8 cellular contexts compared by ENCODE assay signal in the genomic region with DNA sequence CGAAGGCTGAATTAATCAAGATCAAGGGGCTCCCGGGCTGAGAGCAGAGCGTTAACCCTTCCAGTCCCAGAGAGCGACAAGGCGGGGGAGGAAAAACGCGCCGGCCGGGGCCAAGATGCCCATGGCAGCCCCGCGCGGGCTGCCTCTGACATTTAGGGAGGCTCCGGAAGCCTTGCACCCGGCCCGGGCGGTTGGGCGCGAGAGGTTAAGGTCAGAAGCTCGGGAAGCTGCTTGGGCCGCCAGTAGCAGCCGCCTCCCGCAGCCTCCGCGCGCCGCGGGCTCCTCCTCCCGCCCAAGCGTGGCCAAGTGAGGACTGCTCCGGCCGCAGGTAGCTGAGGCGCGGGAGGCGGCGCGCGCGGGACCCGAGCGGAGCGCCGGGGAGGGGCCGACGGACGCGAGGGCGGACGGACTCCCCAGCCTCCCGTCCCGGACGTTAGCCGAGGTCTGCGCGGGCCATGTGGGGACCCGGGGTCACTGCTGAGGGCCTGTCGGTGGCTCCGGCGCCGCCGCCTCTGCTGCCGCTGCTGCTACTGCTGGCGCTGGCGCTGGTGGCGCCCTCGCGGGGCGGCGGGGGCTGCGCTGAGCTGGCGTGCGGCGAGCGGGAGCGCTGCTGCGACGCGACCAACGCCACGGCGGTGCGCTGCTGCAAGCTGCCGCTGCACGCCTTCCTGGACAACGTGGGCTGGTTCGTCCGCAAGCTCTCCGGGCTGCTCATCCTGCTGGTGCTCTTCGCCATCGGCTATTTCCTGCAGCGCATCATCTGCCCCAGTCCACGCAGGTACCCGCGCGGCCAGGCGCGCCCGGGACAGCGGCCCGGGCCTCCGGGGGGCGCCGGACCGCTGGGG.
A peak's percentile ranks its signal among the peaks of the same experiment; 100 is the strongest.
DNase-seq lines count a peak whose midpoint lies in the region; ATAC-seq lines count a peak whose summit lies in the region.

A gene (plus strand): TSS at position 242 of the 845 bp plus-strand sequence. CDS start 214 bp downstream, at position 456.

- peaks cover 16% of the 10 kb centered on the region for H3K4me1 Mint-ChIP-seq in memory B cell
- peaks cover 13% of the 10 kb centered on the region for H3K4me1 Mint-ChIP-seq in stimulated activated effector memory CD8-positive, alpha-beta T cell treated with anti-CD3 and anti-CD28 coated beads, Interleukin-12 subunit alpha, Interleukin-12 subunit beta, amount 100 ng/mL, for 72 hours

- ATAC-seq in GM18858 (IDR thresholded peaks at IDR 0.05; ENCODE audit: unreplicated experiment) (peak; percentile 80), HG03025 (IDR thresholded peaks at IDR 0.05; ENCODE audit: low FRiP score, unreplicated experiment) (peak; percentile 83), memory B cell (ENCODE audit: low read depth) (peak; percentile 82)
- ATAC-seq in stimulated activated effector memory CD8-positive, alpha-beta T cell treated with anti-CD3 and anti-CD28 coated beads, Interleukin-12 subunit alpha, Interleukin-12 subunit beta, amount 100 ng/mL, for 72 hours: peak; percentile 90

- no peaks in the 10 kb centered on the region for H3K36me3 ChIP-seq in duodenal mucosa (ENCODE audit: control insufficient read depth in 1 of 2, insufficient read depth in 2 of 2, low read length in 2 of 2)

- H3K27me3 ChIP-seq in duodenal mucosa (ENCODE audit: control insufficient read depth in 1 of 2, insufficient read depth in 2 of 2, low read length in 2 of 2): peaks cover 23 to 40% of the 10 kb centered on the region in 2 donors

- H3K9me3 Mint-ChIP-seq in memory B cell: no peaks in the 10 kb centered on the region
- H3K9me3 Mint-ChIP-seq in stimulated activated effector memory CD8-positive, alpha-beta T cell treated with anti-CD3 and anti-CD28 coated beads, Interleukin-12 subunit alpha, Interleukin-12 subunit beta, amount 100 ng/mL, for 72 hours: no peaks in the 10 kb centered on the region

- no peaks in the 10 kb centered on the region for H3K9me3 ChIP-seq in duodenal mucosa (ENCODE audit: control insufficient read depth in 1 of 2, low read length in 2 of 2)

- peaks cover 14 to 19% of the 10 kb centered on the region in 2 donors for H3K4me1 ChIP-seq in duodenal mucosa (ENCODE audit: control insufficient read depth in 1 of 2, insufficient read depth in 2 of 2, low read length in 2 of 2)

- H3K4me3 Mint-ChIP-seq in memory B cell: peak within 1 kb of the TSS; percentile 86
- peak within 1 kb of the TSS; percentile 73 for H3K4me3 Mint-ChIP-seq in stimulated activated effector memory CD8-positive, alpha-beta T cell treated with anti-CD3 and anti-CD28 coated beads, Interleukin-12 subunit alpha, Interleukin-12 subunit beta, amount 100 ng/mL, for 72 hours

- DNase-seq in AG08395 (ENCODE audit: low spot score): peak; percentile 61
- DNase-seq in NCI-H2107 treated with DMSO at 0.1 percent for 48 hours (lab: John Stamatoyannopoulos, UW; ENCODE audit: unreplicated experiment): peak; percentile 24
- DNase-seq in activated CD4-positive, alpha-beta T cell treated with anti-CD3 and anti-CD28 coated beads for 4 hours: peak; percentile 8 to 11
- DNase-seq in memory B cell (ENCODE audit: low spot score in 2 of 2): peak; percentile 28 to 52
- peak; percentile 20 to 68 for DNase-seq in stimulated activated effector memory CD8-positive, alpha-beta T cell treated with anti-CD3 and anti-CD28 coated beads, Interleukin-12 subunit alpha, Interleukin-12 subunit beta, amount 100 ng/mL, for 72 hours (ENCODE audit: low spot score in 2 of 2)

- H3K9ac ChIP-seq in duodenal mucosa (ENCODE audit: low read depth in 1 of 2, low read length in 2 of 2): peak within 1 kb of the TSS in 1 of 2 donors; percentile 12

- no peak within 1 kb of the TSS for H3K27ac Mint-ChIP-seq in memory B cell
- no peak within 1 kb of the TSS for H3K27ac Mint-ChIP-seq in stimulated activated effector memory CD8-positive, alpha-beta T cell treated with anti-CD3 and anti-CD28 coated beads, Interleukin-12 subunit alpha, Interleukin-12 subunit beta, amount 100 ng/mL, for 72 hours

- no peak within 1 kb of the TSS for H3K27ac ChIP-seq in duodenal mucosa (ENCODE audit: low read depth, low read length)

- peaks cover 22% of the 10 kb centered on the region for H3K27me3 Mint-ChIP-seq in memory B cell

- peak within 1 kb of the TSS; percentile 64 to 70 for H3K4me3 ChIP-seq in duodenal mucosa (ENCODE audit: low read depth in 1 of 2, low read length in 2 of 2)

- H3K36me3 Mint-ChIP-seq in memory B cell: no peaks in the 10 kb centered on the region
- H3K36me3 Mint-ChIP-seq in stimulated activated effector memory CD8-positive, alpha-beta T cell treated with anti-CD3 and anti-CD28 coated beads, Interleukin-12 subunit alpha, Interleukin-12 subunit beta, amount 100 ng/mL, for 72 hours: no peaks in the 10 kb centered on the region

Comparison
In these comparisons a context has a peak if more than half of its experiments do, and no peak if none do; other contexts are left out.
1. DNase-seq: peak in every context shown above with its lines; median percentile 61 in AG08395; 44 in stimulated activated effector memory CD8-positive, alpha-beta T cell treated with anti-CD3 and anti-CD28 coated beads, Interleukin-12 subunit alpha, Interleukin-12 subunit beta, amount 100 ng/mL, for 72 hours; 40 in memory B cell; 24 in NCI-H2107 treated with DMSO at 0.1 percent for 48 hours; 10 in activated CD4-positive, alpha-beta T cell treated with anti-CD3 and anti-CD28 coated beads for 4 hours.